In the genomic region with DNA sequence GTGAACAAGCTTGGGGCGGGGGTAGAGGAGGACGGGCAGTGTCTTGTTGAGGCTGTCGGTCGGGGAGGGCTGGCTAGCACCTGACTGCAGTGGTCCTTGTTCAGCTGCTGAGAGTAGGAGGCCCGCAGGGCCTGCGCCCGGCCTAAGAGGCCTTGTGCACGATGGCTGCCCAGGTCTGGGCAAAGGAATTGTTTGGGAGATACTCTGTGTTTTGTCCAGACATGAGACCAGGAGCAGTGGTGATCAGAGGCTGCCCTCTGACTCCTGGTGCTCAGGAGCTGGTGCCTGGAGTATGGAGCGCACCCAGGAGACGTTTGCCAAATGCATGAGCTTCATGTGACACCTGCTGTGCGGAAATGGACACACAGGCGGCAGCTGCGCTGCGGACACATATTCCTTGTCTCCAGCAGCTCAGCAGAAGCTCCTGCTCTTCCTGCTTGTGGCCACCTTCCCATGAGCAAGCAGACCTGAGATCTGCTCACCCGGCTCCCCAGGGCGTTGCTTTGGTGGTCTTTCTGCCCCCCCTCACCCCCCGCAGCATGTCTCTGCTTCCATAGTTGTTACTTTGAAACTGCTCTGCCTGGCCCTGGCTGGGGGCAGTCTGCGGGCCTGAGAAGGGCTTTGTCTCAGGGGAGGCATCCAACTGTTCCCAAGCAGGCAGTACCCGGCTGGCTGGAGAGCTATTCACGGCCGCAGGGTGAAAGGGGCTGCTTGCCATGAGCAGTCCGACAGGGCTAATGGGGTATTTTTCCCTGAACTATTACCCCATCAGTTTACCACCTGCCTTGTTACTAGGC, we compare ENCODE assay signal across 1 cellular context.
TF ChIP-seq lines count a peak whose summit lies in the region.

No MANE protein-coding gene starts in this region.

TF ChIP-seq in SK-N-SH, 30 proteins besides CTCF, POLR2A, EP300 and RAD21 (continued from another document):
- TF ChIP-seq POLR2AphosphoS5 (IDR thresholded peaks at IDR 0.05; ENCODE audit: low read depth, low read length): no peak
- TF ChIP-seq MXI1 (IDR thresholded peaks at IDR 0.05; ENCODE audit: low read depth, low read length): no peak
- TF ChIP-seq FOSL2 (IDR thresholded peaks at IDR 0.05; ENCODE audit: borderline replicate concordance, low read depth): no peak
- no peak for TF ChIP-seq NFIC (IDR thresholded peaks at IDR 0.05; ENCODE audit: borderline replicate concordance)
- TF ChIP-seq ELF1 (IDR thresholded peaks at IDR 0.05): no peak
- no peak for TF ChIP-seq RXRA (IDR thresholded peaks at IDR 0.05; ENCODE audit: borderline replicate concordance, low read depth)
- no peak for TF ChIP-seq TAF1 (IDR thresholded peaks at IDR 0.05; ENCODE audit: borderline replicate concordance, low read depth, low read length)
- TF ChIP-seq TEAD4 (IDR thresholded peaks at IDR 0.05; ENCODE audit: borderline replicate concordance, insufficient read depth): no peak
